In the genomic region with DNA sequence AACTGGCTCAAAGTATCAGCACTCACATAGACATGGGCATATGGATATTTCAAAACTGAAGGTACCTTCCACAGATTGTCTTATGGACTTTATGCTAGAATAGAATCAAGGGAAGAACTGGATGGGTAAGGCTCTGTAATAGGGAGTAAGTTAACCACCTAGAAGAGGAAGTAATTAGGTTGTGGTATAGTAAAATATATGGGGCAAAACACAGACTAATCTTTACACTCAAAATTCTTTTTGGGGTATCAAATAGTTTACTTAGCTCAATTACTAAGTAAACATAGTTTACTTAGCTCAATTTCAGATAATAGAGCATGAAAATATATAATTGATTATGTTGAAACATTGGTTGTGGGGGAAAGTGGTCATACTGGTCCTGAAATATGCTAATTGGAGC, we compare ENCODE assay signal across 13 cellular contexts.
A peak's percentile ranks its signal among the peaks of the same experiment; 100 is the strongest.
DNase-seq lines count a peak whose midpoint lies in the region; ATAC-seq lines count a peak whose summit lies in the region.
"Had no signal": no experiment of that assay in that cellular context is flagged by ENCODE, and none has a peak within 500 bp of the region (broad histone marks: within the 10 kb centered on the region; RNA-seq: fewer than 3 reads in every experiment).

No MANE protein-coding gene starts in this region.

- DNase-seq in NOMO-1 treated with DMSO at 0.1 percent for 48 hours (lab: John Stamatoyannopoulos, UW; ENCODE audit: unreplicated experiment) (peak; percentile 89), 8988T (no peak), DMS53 treated with DMSO at 0.1 percent for 48 hours (lab: John Stamatoyannopoulos, UW; ENCODE audit: unreplicated experiment) (no peak)
- DNase-seq in central memory CD4-positive, alpha-beta T cell: no peak
- DNase-seq: activated CD4-positive, alpha-beta memory T cell treated with anti-CD3 and anti-CD28 coated beads, Interleukin-2, amount 10 ng/mL, durations not matched to agents 7 days and 5 days; BE2C; NCI-H1930; stimulated activated CD4-positive, alpha-beta T cell treated with anti-CD3 and anti-CD28 coated beads, Interleukin-2, amount 100 ng/mL, for 48 hours; stimulated activated naive CD8-positive, alpha-beta T cell treated with anti-CD3 and anti-CD28 coated beads, Interleukin-15, Interleukin-2, amounts not matched to agents 100 U/mL and 50 U/mL, for 24 hours had no signal

- ATAC-seq in GM18870 (IDR thresholded peaks at IDR 0.05; ENCODE audit: unreplicated experiment): peak; percentile 47
- ATAC-seq in GM21526 (IDR thresholded peaks at IDR 0.05; ENCODE audit: low FRiP score, unreplicated experiment): peak; percentile 43
- ATAC-seq in HG03095 (IDR thresholded peaks at IDR 0.05; ENCODE audit: unreplicated experiment): peak; percentile 34
- ATAC-seq in activated CD4-positive, CD25-positive, alpha-beta regulatory T cell treated with anti-CD3 and anti-CD28 coated beads, Interleukin-2, amount 50 U/mL, for 24 hours: no peak
- ATAC-seq: stimulated activated naive CD8-positive, alpha-beta T cell treated with anti-CD3 and anti-CD28 coated beads, Interleukin-15, Interleukin-2, amounts not matched to agents 100 U/mL and 50 U/mL, for 24 hours had no signal

Comparison
In these comparisons a context has a peak if more than half of its experiments do, and no peak if none do; other contexts are left out.
1. ATAC-seq: peak in GM18870 (single experiment), GM21526 (single experiment) and HG03095 (single experiment); none in activated CD4-positive, CD25-positive, alpha-beta regulatory T cell treated with anti-CD3 and anti-CD28 coated beads, Interleukin-2, amount 50 U/mL, for 24 hours (0 of 2).